ENCODE assay signal across 26 cellular contexts in the genomic region with DNA sequence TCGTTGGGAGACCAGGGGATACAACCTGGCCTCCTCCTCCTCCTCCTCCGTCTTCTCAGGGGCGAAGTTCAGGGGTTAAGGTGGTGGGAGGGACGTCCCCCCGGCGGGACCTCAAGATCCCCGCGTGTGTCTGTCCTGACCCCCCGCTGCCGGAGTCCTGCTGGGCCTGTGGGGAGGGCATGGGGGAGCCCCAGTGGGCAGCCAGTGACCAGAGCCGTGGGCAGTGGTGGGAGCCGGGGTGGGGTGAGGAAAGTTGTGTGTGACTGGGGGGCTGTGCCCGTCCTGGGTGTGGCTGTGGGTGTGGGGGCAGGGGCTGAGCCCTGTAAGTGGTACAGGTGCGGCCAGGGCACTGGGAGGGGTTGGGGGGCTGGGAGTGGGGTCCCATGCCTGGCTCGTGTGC.
"Had no signal": no experiment of that assay in that cellular context is flagged by ENCODE, and none has a peak within 500 bp of the region (broad histone marks: within the 10 kb centered on the region; RNA-seq: fewer than 3 reads in every experiment).

No MANE protein-coding gene starts in this region.

- H3K4me3 ChIP-seq: left lung, lower lobe of right lung, ovary, right atrium auricular region, skin epidermis, suprapubic skin, thoracic aorta, tibial artery, upper lobe of right lung had no signal

- DNase-seq: hypothalamus; immature natural killer cell; kidney; left colon; left lung; lower lobe of right lung; mammary epithelial cell; mesenchymal stem cell; naive thymus-derived CD8-positive, alpha-beta T cell; occipital lobe; ovary; stimulated activated CD4-positive, alpha-beta T cell treated with anti-CD3 and anti-CD28 coated beads, Interleukin-12 subunit alpha, Interleukin-12 subunit beta, amount 100 ng/mL, for 4 hours; stimulated activated CD4-positive, alpha-beta T cell treated with anti-CD3 and anti-CD28 coated beads, Interleukin-15, amount 100 ng/mL, for 24 hours; stimulated activated CD4-positive, alpha-beta T cell treated with anti-CD3 and anti-CD28 coated beads, Interleukin-2, amount 100 ng/mL, for 24 hours; stimulated activated CD4-positive, alpha-beta T cell treated with anti-CD3 and anti-CD28 coated beads, Interleukin-4, amount 100 ng/mL, for 1 hour; stimulated activated naive B cell treated with anti-CD40 and anti-IgM and Interleukin-4, amounts not matched to agents 10 μg/mL and 1 μg/mL and 100 μg/mL, for 72 hours; tibial artery; trophoblast cell; upper lobe of right lung had no signal

- H3K36me3 ChIP-seq: neutrophil, ovary, right atrium auricular region, suprapubic skin, thoracic aorta, upper lobe of right lung had no signal

- H3K27ac Mint-ChIP-seq: immature natural killer cell; naive thymus-derived CD8-positive, alpha-beta T cell; stimulated activated naive B cell treated with anti-CD40 and anti-IgM and Interleukin-4, amounts not matched to agents 10 μg/mL and 1 μg/mL and 100 μg/mL, for 72 hours; stimulated activated naive CD8-positive, alpha-beta T cell treated with anti-CD3 and anti-CD28 coated beads, Interleukin-15, Interleukin-2, amounts not matched to agents 100 ng/mL and 50 ng/mL, for 24 hours had no signal

- H3K4me3 Mint-ChIP-seq: stimulated activated naive B cell treated with anti-CD40 and anti-IgM and Interleukin-4, amounts not matched to agents 10 μg/mL and 1 μg/mL and 100 μg/mL, for 72 hours; stimulated activated naive CD8-positive, alpha-beta T cell treated with anti-CD3 and anti-CD28 coated beads, Interleukin-15, Interleukin-2, amounts not matched to agents 100 ng/mL and 50 ng/mL, for 24 hours had no signal

- ATAC-seq: left colon; left lung; lower lobe of right lung; naive thymus-derived CD8-positive, alpha-beta T cell; sciatic nerve; stimulated activated naive B cell treated with anti-CD40 and anti-IgM and Interleukin-4, amounts not matched to agents 10 μg/mL and 1 μg/mL and 100 μg/mL, for 72 hours; upper lobe of right lung had no signal

- H3K36me3 Mint-ChIP-seq: immature natural killer cell; naive thymus-derived CD8-positive, alpha-beta T cell; stimulated activated naive B cell treated with anti-CD40 and anti-IgM and Interleukin-4, amounts not matched to agents 10 μg/mL and 1 μg/mL and 100 μg/mL, for 72 hours had no signal

- H3K27me3 ChIP-seq: ovary, right atrium auricular region, upper lobe of right lung had no signal

- H3K27me3 Mint-ChIP-seq: stimulated activated naive CD8-positive, alpha-beta T cell treated with anti-CD3 and anti-CD28 coated beads, Interleukin-15, Interleukin-2, amounts not matched to agents 100 ng/mL and 50 ng/mL, for 24 hours had no signal

- H3K9me3 ChIP-seq: left lung, lower lobe of right lung, neutrophil, ovary, right atrium auricular region, suprapubic skin, thoracic aorta, tibial artery, upper lobe of right lung had no signal

- H3K27ac ChIP-seq: left lung, lower lobe of right lung, neutrophil, right atrium auricular region, suprapubic skin, thoracic aorta, tibial artery, upper lobe of right lung had no signal

- H3K9me3 Mint-ChIP-seq: naive thymus-derived CD8-positive, alpha-beta T cell; stimulated activated naive B cell treated with anti-CD40 and anti-IgM and Interleukin-4, amounts not matched to agents 10 μg/mL and 1 μg/mL and 100 μg/mL, for 72 hours; stimulated activated naive CD8-positive, alpha-beta T cell treated with anti-CD3 and anti-CD28 coated beads, Interleukin-15, Interleukin-2, amounts not matched to agents 100 ng/mL and 50 ng/mL, for 24 hours had no signal
